Comparison of ENCODE assay signal across 13 cellular contexts in genomic region chr11:845872-846271, GRCh38. TPM values are rescaled to one million over a fixed set of nuclear protein-coding genes. Genes with fewer than 3 reads are reported as not detected.
DNase-seq lines count a peak whose midpoint lies in the region; ATAC-seq and TF ChIP-seq lines count a peak whose summit lies in the region.
"Had no signal": no experiment of that assay in that cellular context is flagged by ENCODE, and none has a peak within 500 bp of the region (broad histone marks: within the 10 kb centered on the region; RNA-seq: fewer than 3 reads in every experiment).

No MANE protein-coding gene starts in this region.

- no peak overlapping the region for H3K27ac Mint-ChIP-seq in H9
- H3K27ac Mint-ChIP-seq: activated CD4-positive, alpha-beta memory T cell treated with anti-CD3 and anti-CD28 coated beads, Interleukin-2, amount 10 ng/mL, durations not matched to agents 7 days and 5 days; activated naive CD4-positive, alpha-beta T cell treated with anti-CD3 and anti-CD28 coated beads, Interleukin-2, amount 50 U/mL, for 24 hours had no signal

- H3K9me3 ChIP-seq in H9 (ENCODE audit: control insufficient read depth, low read depth, low read length) (no peaks in the 10 kb centered on the region), adipocyte (ENCODE audit: control insufficient read depth, low read length) (no peaks in the 10 kb centered on the region), gastroesophageal sphincter (no peaks in the 10 kb centered on the region), stomach smooth muscle (ENCODE audit: control insufficient read depth in 2 of 2, low read length in 2 of 2) (no peaks in the 10 kb centered on the region)

- H4K8ac ChIP-seq in H9 (replicated peaks; ENCODE audit: insufficient read length, low read depth, low read length): no peak overlapping the region

- H3K36me3 ChIP-seq in adipocyte (ENCODE audit: control insufficient read depth, insufficient read depth, low read length, severe bottlenecking) (peaks cover 2% of the 10 kb centered on the region), gastroesophageal sphincter (peaks cover 0 to 20% of the 10 kb centered on the region in 2 donors), stomach smooth muscle (ENCODE audit: control insufficient read depth in 2 of 2, insufficient read depth in 2 of 2, low read length in 2 of 2) (peaks cover 0 to 2% of the 10 kb centered on the region in 2 donors)

- no peak overlapping the region for H3K18ac ChIP-seq in H9 (ENCODE audit: insufficient read length, low read depth, low read length)

- peaks cover 0 to 6% (median 4%) of the 10 kb centered on the region in 3 experiments; a peak in 4 of 7 replicates for H3K36me3 Mint-ChIP-seq in H9 (ENCODE audit: insufficient read depth in 1 of 3, low read depth in 3 of 3)
- H3K36me3 Mint-ChIP-seq: activated naive CD4-positive, alpha-beta T cell treated with anti-CD3 and anti-CD28 coated beads, Interleukin-2, amount 50 U/mL, for 24 hours had no signal

- H3K4me3 ChIP-seq in adipocyte (ENCODE audit: low read length) (peak overlapping the region; percentile 98), gastroesophageal sphincter (peak overlapping the region in 1 of 2 donors; percentile 100), stomach smooth muscle (ENCODE audit: low read length in 2 of 2) (no peak overlapping the region)

- H3K4me3 Mint-ChIP-seq in H9: no peak overlapping the region
- H3K4me3 Mint-ChIP-seq: activated CD4-positive, alpha-beta memory T cell treated with anti-CD3 and anti-CD28 coated beads, Interleukin-2, amount 10 ng/mL, durations not matched to agents 7 days and 5 days; activated naive CD4-positive, alpha-beta T cell treated with anti-CD3 and anti-CD28 coated beads, Interleukin-2, amount 50 U/mL, for 24 hours had no signal

- no peaks in the 10 kb centered on the region; the same call in 1 of the 2 replicates for H3K79me2 ChIP-seq in H9 (ENCODE audit: insufficient read depth, low read length)

- TF ChIP-seq CTCF in H9 (conservative IDR thresholded peaks at IDR 0.05) (no peak), gastroesophageal sphincter (IDR thresholded peaks at IDR 0.05) (no peak)

- no peak overlapping the region for H2AFZ ChIP-seq in H9 (ENCODE audit: low read length)

- H4K5ac ChIP-seq in H9 (ENCODE audit: insufficient read length, low read depth, low read length): no peak overlapping the region

- H2BK120ac ChIP-seq in H9 (ENCODE audit: low read depth, low read length, poor library complexity, severe bottlenecking): no peak overlapping the region

- H3K27me3 Mint-ChIP-seq in H9 (ENCODE audit: low read depth): peaks cover 7% of the 10 kb centered on the region
- H3K27me3 Mint-ChIP-seq: activated naive CD4-positive, alpha-beta T cell treated with anti-CD3 and anti-CD28 coated beads, Interleukin-2, amount 50 U/mL, for 24 hours had no signal

- H3K27me3 ChIP-seq in H9 (ENCODE audit: insufficient read depth, low read length) (no peaks in the 10 kb centered on the region; the same call in 1 of the 2 replicates), adipocyte (replicated peaks; ENCODE audit: control insufficient read depth, insufficient read depth, low read length) (no peaks in the 10 kb centered on the region), gastroesophageal sphincter (peaks cover 16% of the 10 kb centered on the region), stomach smooth muscle (ENCODE audit: control insufficient read depth in 1 of 2, insufficient read depth in 2 of 2, low read length in 2 of 2) (peaks cover 5 to 22% of the 10 kb centered on the region in 2 donors)

- ATAC-seq in gastroesophageal sphincter: no peak
- ATAC-seq in GM21390 (IDR thresholded peaks at IDR 0.05; ENCODE audit: unreplicated experiment): no peak

- H3K9me3 Mint-ChIP-seq in H9: no peaks in the 10 kb centered on the region
- H3K9me3 Mint-ChIP-seq: activated CD4-positive, alpha-beta memory T cell treated with anti-CD3 and anti-CD28 coated beads, Interleukin-2, amount 10 ng/mL, durations not matched to agents 7 days and 5 days; activated naive CD4-positive, alpha-beta T cell treated with anti-CD3 and anti-CD28 coated beads, Interleukin-2, amount 50 U/mL, for 24 hours had no signal

- no peak for DNase-seq in H9
- peak; percentile 69 for DNase-seq in adipocyte (ENCODE audit: low read depth)
- DNase-seq in activated CD8-positive, alpha-beta memory T cell treated with anti-CD3 and anti-CD28 coated beads, Interleukin-2, amount 50 U/mL, for 4 hours: no peak
- DNase-seq in NCI-H1694 (lab: John Stamatoyannopoulos, UW): no peak
- DNase-seq in NCI-H1048 (lab: John Stamatoyannopoulos, UW): no peak
- DNase-seq: activated CD4-positive, alpha-beta memory T cell treated with anti-CD3 and anti-CD28 coated beads, Interleukin-2, amount 10 ng/mL, durations not matched to agents 7 days and 5 days; NCI-H2029; NK-92 treated with Interleukin-12 subunit alpha and Interleukin-12 subunit beta, amount 100 ng/mL, for 24 hours; stimulated activated CD8-positive, alpha-beta memory T cell treated with anti-CD3 and anti-CD28 coated beads, Interleukin-4, amount 100 ng/mL, for 48 hours had no signal

- H3K23me2 ChIP-seq in H9 (ENCODE audit: insufficient read length, low read depth, low read length, poor library complexity, severe bottlenecking): peaks cover 23% of the 10 kb centered on the region

- H3K4me1 Mint-ChIP-seq in H9: peaks cover 13 to 33% of the 10 kb centered on the region in 2 experiments

- no peak overlapping the region for H2BK12ac ChIP-seq in H9 (ENCODE audit: insufficient read length, low read depth, low read length)

- WGBS in H9 (ENCODE audit: extremely low coverage, insufficient read length, low lambda C conversion rate): no CpG with 5 or more reads among the region's 6 CpGs
- no CpG with 5 or more reads among the region's 6 CpGs for WGBS in gastroesophageal sphincter (ENCODE audit: low coverage in 1 of 2), 2 donors

- H2BK5ac ChIP-seq in H9 (ENCODE audit: insufficient read length, low read length): no peak overlapping the region

- H3K9ac ChIP-seq in H9 (ENCODE audit: extremely low read depth, insufficient read length, low read length): no peak overlapping the region
- peak overlapping the region; percentile 90 for H3K9ac ChIP-seq in adipocyte (ENCODE audit: low read length)
- no peak overlapping the region for H3K9ac ChIP-seq in stomach smooth muscle (ENCODE audit: low read length in 2 of 2)

- no peak overlapping the region for H3K56ac ChIP-seq in H9 (ENCODE audit: insufficient read length, low read depth, low read length)

- H2BK15ac ChIP-seq in H9 (ENCODE audit: low read depth, low read length): no peak overlapping the region

- H3K4ac ChIP-seq in H9 (ENCODE audit: low read depth, low read length): no peak overlapping the region

- peaks cover 2% of the 10 kb centered on the region for H3K79me1 ChIP-seq in H9 (ENCODE audit: insufficient read depth, low read depth, low read length, poor library complexity, severe bottlenecking)

- H3K4me1 ChIP-seq in H9 (ENCODE audit: insufficient read depth, low read length): peaks cover 2% of the 10 kb centered on the region; the same call in 1 of the 2 replicates
- H3K4me1 ChIP-seq in adipocyte (ENCODE audit: control insufficient read depth, insufficient read depth, low read length): peaks cover 43% of the 10 kb centered on the region
- H3K4me1 ChIP-seq in gastroesophageal sphincter: peaks cover 4 to 87% (median 48%) of the 10 kb centered on the region in 3 donors
- H3K4me1 ChIP-seq in stomach smooth muscle (ENCODE audit: control insufficient read depth, insufficient read depth, low read length): peaks cover 67% of the 10 kb centered on the region

- no peak overlapping the region for H3K4me2 ChIP-seq in H9 (ENCODE audit: insufficient read depth, insufficient read length, low read length)

- no peak for TF ChIP-seq POLR2A in gastroesophageal sphincter (IDR thresholded peaks at IDR 0.05)

- H3T11ph ChIP-seq in H9 (ENCODE audit: low read length): no peak overlapping the region

- no peak overlapping the region for H2BK20ac ChIP-seq in H9 (ENCODE audit: low read depth, low read length, poor library complexity, severe bottlenecking)

- no peak overlapping the region for H4K91ac ChIP-seq in H9 (ENCODE audit: insufficient read length, low read depth, low read length)

- peaks cover 6% of the 10 kb centered on the region for H4K20me1 ChIP-seq in H9 (ENCODE audit: control insufficient read depth, insufficient read depth, insufficient read length)

- no peak overlapping the region for H3K27ac ChIP-seq in H9 (ENCODE audit: insufficient read length, low read depth, low read length)
- H3K27ac ChIP-seq in gastroesophageal sphincter: peak overlapping the region in 3 of 4 donors; percentile 92 to 98 (median 94)
- H3K27ac ChIP-seq in stomach smooth muscle (ENCODE audit: low read length): peak overlapping the region; percentile 62

- H3K14ac ChIP-seq in H9 (ENCODE audit: insufficient read depth, low read length): peak overlapping the region; percentile 37; the same call in 1 of the 2 replicates

- no peak overlapping the region for H3K23ac ChIP-seq in H9 (ENCODE audit: insufficient read length, low read depth, low read length)

- no peak overlapping the region for H2AK5ac ChIP-seq in H9 (ENCODE audit: insufficient read length, low read length)

- TF ChIP-seq EP300 in gastroesophageal sphincter (IDR thresholded peaks at IDR 0.05): no peak

RNA-seq across cellular contexts. Expression of gene TSPAN4, which starts 3.2 kb away (rescaled TPM):
- total RNA-seq in H9 (2021) (63.9 and 64.6 TPM in 2 replicates), gastroesophageal sphincter (100 to 1,000 TPM in 3 of 4 donors, 10 to 100 TPM in 1; 66.5 to 115 (median 112) TPM)

RNA-seq across cellular contexts. Expression of gene POLR2L, which starts 3.5 kb away (rescaled TPM):
- total RNA-seq in H9 (2021) (133 and 135 TPM in 2 replicates), gastroesophageal sphincter (10 to 100 TPM; 65.5 to 86.0 (median 71.8) TPM)

RNA-seq across cellular contexts. Expression of gene CD151, which starts 13.1 kb away (rescaled TPM):
- 138 and 142 TPM in 2 replicates for total RNA-seq in H9 (2021)
- total RNA-seq in gastroesophageal sphincter: 100 to 1,000 TPM; 277 to 794 (median 465) TPM

RNA-seq across cellular contexts. Expression of gene CRACR2B, which starts 18.2 kb away (rescaled TPM):
- total RNA-seq in H9 (2021) (28.8 and 29.0 TPM in 2 replicates), gastroesophageal sphincter (10 to 100 TPM in 1 of 4 donors, 1 to 10 TPM in 3; 4.1 to 10.3 (median 6.4) TPM)

RNA-seq across cellular contexts. Expression of gene PNPLA2, which starts 27.2 kb away (rescaled TPM):
- total RNA-seq in H9 (2021) (62.3 and 67.3 TPM in 2 replicates), gastroesophageal sphincter (10 to 100 TPM; 39.7 to 79.4 (median 58.9) TPM)
